In the genomic region with DNA sequence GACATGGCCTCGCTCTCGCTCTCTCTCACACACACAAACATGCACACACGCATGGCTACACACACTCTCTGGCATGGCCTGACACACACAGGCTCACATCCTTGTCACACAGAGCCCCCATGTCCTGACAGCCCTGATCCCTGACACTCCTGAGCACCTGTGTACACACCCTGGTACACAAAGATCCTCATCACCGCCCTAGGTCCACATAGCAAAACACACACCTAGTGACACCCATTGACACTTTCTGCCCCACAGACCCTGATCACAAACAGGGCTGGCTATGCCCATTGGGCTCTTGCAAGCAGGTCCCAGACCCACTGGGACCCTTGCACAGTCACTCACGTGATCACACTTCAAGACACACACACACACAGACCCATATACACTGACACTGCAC, we compare ENCODE assay signal across 22 cellular contexts. TPM values are rescaled to one million over a fixed set of nuclear protein-coding genes. Genes with fewer than 3 reads are reported as not detected.
DNase-seq lines count a peak whose midpoint lies in the region; ATAC-seq and TF ChIP-seq lines count a peak whose summit lies in the region.
"Had no signal": no experiment of that assay in that cellular context is flagged by ENCODE, and none has a peak within 500 bp of the region (broad histone marks: within the 10 kb centered on the region; RNA-seq: fewer than 3 reads in every experiment).

No MANE protein-coding gene starts in this region.

- H3K27me3 Mint-ChIP-seq in endothelial cell (ENCODE audit: unreplicated experiment): peaks cover 21% of the 10 kb centered on the region
- H3K27me3 Mint-ChIP-seq in CD8-positive, alpha-beta T cell (ENCODE audit: low read depth): peaks cover 4% of the 10 kb centered on the region

- H3K27ac ChIP-seq in C4-2B: peak overlapping the region; percentile 59
- H3K27ac ChIP-seq in RWPE1: peak overlapping the region; percentile 23
- H3K27ac ChIP-seq in osteoblast (ENCODE audit: low read depth, low read length): no peak overlapping the region
- no peak overlapping the region for H3K27ac ChIP-seq in CD8-positive, alpha-beta T cell (ENCODE audit: low read depth, low read length)
- H3K27ac ChIP-seq: HL-60, SJCRH30 had no signal

- H3K9me3 ChIP-seq in osteoblast (ENCODE audit: low read depth, low read length): no peaks in the 10 kb centered on the region
- H3K9me3 ChIP-seq in CD8-positive, alpha-beta T cell (ENCODE audit: low read length): no peaks in the 10 kb centered on the region
- H3K9me3 ChIP-seq: HAP-1, SJCRH30 had no signal

- H3K27me3 ChIP-seq in osteoblast (ENCODE audit: insufficient read depth, low read length): no peaks in the 10 kb centered on the region
- no peaks in the 10 kb centered on the region for H3K27me3 ChIP-seq in CD8-positive, alpha-beta T cell (ENCODE audit: insufficient read depth, low read length)
- H3K27me3 ChIP-seq: SJCRH30 had no signal

- peaks cover 5% of the 10 kb centered on the region for H3K79me2 ChIP-seq in osteoblast (ENCODE audit: insufficient read depth, low read length)

- no peaks in the 10 kb centered on the region for H3K9me3 Mint-ChIP-seq in endothelial cell (ENCODE audit: unreplicated experiment)
- no peaks in the 10 kb centered on the region for H3K9me3 Mint-ChIP-seq in CD8-positive, alpha-beta T cell

- H3K36me3 ChIP-seq in osteoblast (ENCODE audit: insufficient read depth, low read length): no peaks in the 10 kb centered on the region
- no peaks in the 10 kb centered on the region for H3K36me3 ChIP-seq in CD8-positive, alpha-beta T cell (ENCODE audit: insufficient read depth, low read length)
- H3K36me3 ChIP-seq: HAP-1, SJCRH30 had no signal

- CTCF ChIA-PET in RWPE1 (lab: Yijun Ruan, JAX): no interaction called here
- CTCF ChIA-PET in CD8-positive, alpha-beta T cell (lab: Charles Lee): interaction anchor here (0.7 to 1.1 kb wide), 2 partner anchors 14 to 26 kb away, joined by 3 read pairs; no protein-coding TSS in a partner anchor

- intact Hi-C loops in CD8-positive, alpha-beta T cell (cut with DNase I, micrococcal nuclease): no loop called here

- H3K4me3 Mint-ChIP-seq in endothelial cell (ENCODE audit: unreplicated experiment): peak overlapping the region; percentile 72
- H3K4me3 Mint-ChIP-seq in CD8-positive, alpha-beta T cell: no peak overlapping the region

- no peaks in the 10 kb centered on the region for H3K36me3 Mint-ChIP-seq in endothelial cell (ENCODE audit: low read depth, unreplicated experiment)
- H3K36me3 Mint-ChIP-seq in CD8-positive, alpha-beta T cell: peaks cover 6% of the 10 kb centered on the region

- H2AFZ ChIP-seq in osteoblast (ENCODE audit: low read length): no peak overlapping the region

- H3K4me1 Mint-ChIP-seq in endothelial cell (ENCODE audit: unreplicated experiment): peaks cover 10% of the 10 kb centered on the region
- peaks cover 8% of the 10 kb centered on the region for H3K4me1 Mint-ChIP-seq in CD8-positive, alpha-beta T cell (ENCODE audit: low read depth)

- ATAC-seq in CD8-positive, alpha-beta T cell: no peak
- ATAC-seq: HepG2 had no signal

- H3K4me1 ChIP-seq in osteoblast (ENCODE audit: insufficient read depth, low read length): peaks cover 5% of the 10 kb centered on the region
- H3K4me1 ChIP-seq in CD8-positive, alpha-beta T cell (ENCODE audit: insufficient read depth, low read length): peaks cover 7% of the 10 kb centered on the region

- DNase-seq in RWPE1 (ENCODE audit: low spot score) (no peak), endothelial cell (ENCODE audit: low spot score) (no peak), osteoblast (ENCODE audit: insufficient read length, low spot score, missing footprints) (peak; percentile 82), ACHN (no peak)
- DNase-seq in CD8-positive, alpha-beta T cell: no peak
- no peak for DNase-seq in activated CD4-positive, alpha-beta T cell treated with anti-CD3 and anti-CD28 coated beads for 48 hours
- DNase-seq: C1 segment of cervical spinal cord; DMS79; KG1; NCI-H1105; NCI-H146; NCI-H2029 treated with DMSO at 0.1 percent for 48 hours; NCI-H226; NCI-H510A treated with DMSO at 0.1 percent for 48 hours; NCI-H774; NK-92 treated with Interleukin-12 subunit alpha and Interleukin-12 subunit beta, amount 100 ng/mL, for 24 hours; SJCRH30 had no signal

- H3K4me3 ChIP-seq in osteoblast (ENCODE audit: insufficient read depth, low read length): no peak overlapping the region
- H3K4me3 ChIP-seq in CD8-positive, alpha-beta T cell (ENCODE audit: low read depth, low read length): no peak overlapping the region
- H3K4me3 ChIP-seq: HAP-1, SJCRH30 had no signal

- H3K27ac Mint-ChIP-seq in endothelial cell (ENCODE audit: unreplicated experiment): no peak overlapping the region
- no peak overlapping the region for H3K27ac Mint-ChIP-seq in CD8-positive, alpha-beta T cell

- no peak for TF ChIP-seq CTCF in C4-2B (conservative IDR thresholded peaks at IDR 0.05)
- no peak for TF ChIP-seq CTCF in RWPE1 (conservative IDR thresholded peaks at IDR 0.05; ENCODE audit: low read depth)
- no peak for TF ChIP-seq CTCF in endothelial cell (IDR thresholded peaks at IDR 0.05; ENCODE audit: unreplicated experiment)
- TF ChIP-seq CTCF in osteoblast (IDR thresholded peaks at IDR 0.05; ENCODE audit: extremely low read depth, low read depth, low read length): no peak
- TF ChIP-seq CTCF in CD8-positive, alpha-beta T cell (IDR thresholded peaks at IDR 0.05): no peak

- in situ Hi-C loops in ACHN (cut with HindIII; ENCODE audit: low pct_ligation_motif_present, low pct_unique_long_range_greater_than_20kb, low sequenced_read_pairs): no loop called here

- H4K20me1 ChIP-seq in osteoblast (ENCODE audit: insufficient read depth, low read length): no peaks in the 10 kb centered on the region

- no peak overlapping the region for H3K4me2 ChIP-seq in osteoblast (ENCODE audit: insufficient read depth, low read length)

- POLR2A ChIA-PET in RWPE1 (lab: Yijun Ruan, JAX; ENCODE audit: low non-redundant PET): no interaction called here
- POLR2A ChIA-PET in CD8-positive, alpha-beta T cell (lab: Charles Lee): no interaction called here

RNA-seq across cellular contexts. Expression of a gene that starts 4.0 kb away (rescaled TPM):
- total RNA-seq in endothelial cell (ENCODE audit: unreplicated experiment): 9.9 TPM
- 114 and 122 TPM in 2 replicates for total RNA-seq in osteoblast
- 1 to 10 TPM; 2.5 to 5.0 TPM for total RNA-seq in CD8-positive, alpha-beta T cell

RNA-seq across cellular contexts. Expression of a gene that starts 21.9 kb away (rescaled TPM):
- 0.69 TPM for total RNA-seq in endothelial cell (ENCODE audit: unreplicated experiment)
- not detected in 2 replicates for total RNA-seq in osteoblast
- not detected for total RNA-seq in CD8-positive, alpha-beta T cell
- total RNA-seq: HepG2, HT-29, SJCRH30 had no signal

RNA-seq across cellular contexts. Expression of a gene that starts 34.3 kb away (rescaled TPM):
- 20.8 TPM for total RNA-seq in endothelial cell (ENCODE audit: unreplicated experiment)
- total RNA-seq in osteoblast: 15.2 and 16.8 TPM in 2 replicates
- 10 to 100 TPM; 13.2 to 14.4 TPM for total RNA-seq in CD8-positive, alpha-beta T cell

RNA-seq across cellular contexts. Expression of a gene that starts 45.6 kb away (rescaled TPM):
- total RNA-seq in endothelial cell (ENCODE audit: unreplicated experiment): 44.7 TPM
- total RNA-seq in osteoblast: 80.2 and 84.0 TPM in 2 replicates
- total RNA-seq in CD8-positive, alpha-beta T cell: 10 to 100 TPM; 86.3 to 90.8 TPM

RNA-seq across cellular contexts. Expression of a gene that starts 52.9 kb away (rescaled TPM):
- total RNA-seq in endothelial cell (ENCODE audit: unreplicated experiment) (963 TPM), osteoblast (1,685 and 1,980 TPM in 2 replicates)
- 100 to 1,000 TPM; 618 to 650 TPM for total RNA-seq in CD8-positive, alpha-beta T cell

Comparison
In these comparisons a context has a peak if more than half of its experiments do, and no peak if none do; other contexts are left out.
1. H3K27ac ChIP-seq: peak in C4-2B (single experiment) and RWPE1 (single experiment); none in osteoblast (single experiment) and CD8-positive, alpha-beta T cell (single experiment).
2. RNA of a gene that starts 4.0 kb away (total RNA-seq): 114 to 122 TPM in osteoblast; 9.9 TPM in endothelial cell (single experiment) and 2.5 to 5.0 TPM in CD8-positive, alpha-beta T cell; every median in the first group is over 10 times any median in the second.